Comparison of ENCODE assay signal across 2 cellular contexts in the genomic region with DNA sequence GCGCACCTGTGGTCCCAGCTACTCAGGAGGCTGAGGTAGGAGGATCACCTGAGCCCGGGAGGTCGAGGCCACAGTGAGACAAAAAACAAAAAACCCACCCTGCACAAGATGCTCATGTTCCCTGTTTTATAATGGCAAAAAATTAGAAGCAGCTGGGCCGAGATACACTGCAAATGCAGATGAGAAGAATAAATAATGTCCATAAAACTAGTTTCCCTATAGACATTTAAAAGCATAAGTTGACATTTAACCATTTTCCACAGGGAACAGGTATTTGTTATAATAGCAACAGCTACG.
TF ChIP-seq lines count a peak whose summit lies in the region.

No MANE protein-coding gene starts in this region.

TF ChIP-seq in HCT116, 20 proteins besides CTCF, POLR2A, EP300 and RAD21 (continued from another document):
- TF ChIP-seq, protein P1, sequence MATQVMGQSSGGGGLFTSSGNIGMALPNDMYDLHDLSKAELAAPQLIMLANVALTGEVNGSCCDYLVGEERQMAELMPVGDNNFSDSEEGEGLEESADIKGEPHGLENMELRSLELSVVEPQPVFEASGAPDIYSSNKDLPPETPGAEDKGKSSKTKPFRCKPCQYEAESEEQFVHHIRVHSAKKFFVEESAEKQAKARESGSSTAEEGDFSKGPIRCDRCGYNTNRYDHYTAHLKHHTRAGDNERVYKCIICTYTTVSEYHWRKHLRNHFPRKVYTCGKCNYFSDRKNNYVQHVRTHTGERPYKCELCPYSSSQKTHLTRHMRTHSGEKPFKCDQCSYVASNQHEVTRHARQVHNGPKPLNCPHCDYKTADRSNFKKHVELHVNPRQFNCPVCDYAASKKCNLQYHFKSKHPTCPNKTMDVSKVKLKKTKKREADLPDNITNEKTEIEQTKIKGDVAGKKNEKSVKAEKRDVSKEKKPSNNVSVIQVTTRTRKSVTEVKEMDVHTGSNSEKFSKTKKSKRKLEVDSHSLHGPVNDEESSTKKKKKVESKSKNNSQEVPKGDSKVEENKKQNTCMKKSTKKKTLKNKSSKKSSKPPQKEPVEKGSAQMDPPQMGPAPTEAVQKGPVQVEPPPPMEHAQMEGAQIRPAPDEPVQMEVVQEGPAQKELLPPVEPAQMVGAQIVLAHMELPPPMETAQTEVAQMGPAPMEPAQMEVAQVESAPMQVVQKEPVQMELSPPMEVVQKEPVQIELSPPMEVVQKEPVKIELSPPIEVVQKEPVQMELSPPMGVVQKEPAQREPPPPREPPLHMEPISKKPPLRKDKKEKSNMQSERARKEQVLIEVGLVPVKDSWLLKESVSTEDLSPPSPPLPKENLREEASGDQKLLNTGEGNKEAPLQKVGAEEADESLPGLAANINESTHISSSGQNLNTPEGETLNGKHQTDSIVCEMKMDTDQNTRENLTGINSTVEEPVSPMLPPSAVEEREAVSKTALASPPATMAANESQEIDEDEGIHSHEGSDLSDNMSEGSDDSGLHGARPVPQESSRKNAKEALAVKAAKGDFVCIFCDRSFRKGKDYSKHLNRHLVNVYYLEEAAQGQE (IDR thresholded peaks at IDR 0.05; ENCODE audit: low read depth) = no peak
- no peak for TF ChIP-seq SP1 (IDR thresholded peaks at IDR 0.05; ENCODE audit: low read depth)
- no peak for TF ChIP-seq SRF (IDR thresholded peaks at IDR 0.05; ENCODE audit: low read depth)
- no peak for TF ChIP-seq ZFX (IDR thresholded peaks at IDR 0.05)
- no peak for TF ChIP-seq SIN3A (IDR thresholded peaks at IDR 0.05; ENCODE audit: low read depth)
- TF ChIP-seq ZBTB33 (IDR thresholded peaks at IDR 0.05; ENCODE audit: extremely low read depth, insufficient replicate concordance, low read length) = no peak
- no peak for TF ChIP-seq TCF7L2 (IDR thresholded peaks at IDR 0.05; ENCODE audit: borderline replicate concordance, extremely low read depth, insufficient read depth, insufficient read length)
- no peak for TF ChIP-seq EZH2 (IDR thresholded peaks at IDR 0.05)
- TF ChIP-seq EGR1 (IDR thresholded peaks at IDR 0.05; ENCODE audit: low read depth) = no peak

TF ChIP-seq in WTC11, 78 proteins besides CTCF, POLR2A, EP300 and RAD21 (continued from another document):
- TF ChIP-seq ATF2 (CRISPR knock-in tag; IDR thresholded peaks at IDR 0.05; ENCODE audit: borderline replicate concordance, low read depth) (no peak), MXD4 (CRISPR knock-in tag; IDR thresholded peaks at IDR 0.05; ENCODE audit: borderline replicate concordance) (no peak), MAX (CRISPR knock-in tag; IDR thresholded peaks at IDR 0.05) (no peak; the same call in 1 of the 2 replicates), ELF4 (CRISPR knock-in tag; IDR thresholded peaks at IDR 0.05; ENCODE audit: low read depth) (no peak), CREM (CRISPR knock-in tag; IDR thresholded peaks at IDR 0.05) (no peak), ZNF219 (CRISPR knock-in tag; IDR thresholded peaks at IDR 0.05; ENCODE audit: borderline replicate concordance) (no peak), SMAD3 (CRISPR knock-in tag; IDR thresholded peaks at IDR 0.05; ENCODE audit: borderline replicate concordance) (no peak), ZMAT4 (CRISPR knock-in tag; IDR thresholded peaks at IDR 0.05) (no peak)
- TF ChIP-seq, protein P2, sequence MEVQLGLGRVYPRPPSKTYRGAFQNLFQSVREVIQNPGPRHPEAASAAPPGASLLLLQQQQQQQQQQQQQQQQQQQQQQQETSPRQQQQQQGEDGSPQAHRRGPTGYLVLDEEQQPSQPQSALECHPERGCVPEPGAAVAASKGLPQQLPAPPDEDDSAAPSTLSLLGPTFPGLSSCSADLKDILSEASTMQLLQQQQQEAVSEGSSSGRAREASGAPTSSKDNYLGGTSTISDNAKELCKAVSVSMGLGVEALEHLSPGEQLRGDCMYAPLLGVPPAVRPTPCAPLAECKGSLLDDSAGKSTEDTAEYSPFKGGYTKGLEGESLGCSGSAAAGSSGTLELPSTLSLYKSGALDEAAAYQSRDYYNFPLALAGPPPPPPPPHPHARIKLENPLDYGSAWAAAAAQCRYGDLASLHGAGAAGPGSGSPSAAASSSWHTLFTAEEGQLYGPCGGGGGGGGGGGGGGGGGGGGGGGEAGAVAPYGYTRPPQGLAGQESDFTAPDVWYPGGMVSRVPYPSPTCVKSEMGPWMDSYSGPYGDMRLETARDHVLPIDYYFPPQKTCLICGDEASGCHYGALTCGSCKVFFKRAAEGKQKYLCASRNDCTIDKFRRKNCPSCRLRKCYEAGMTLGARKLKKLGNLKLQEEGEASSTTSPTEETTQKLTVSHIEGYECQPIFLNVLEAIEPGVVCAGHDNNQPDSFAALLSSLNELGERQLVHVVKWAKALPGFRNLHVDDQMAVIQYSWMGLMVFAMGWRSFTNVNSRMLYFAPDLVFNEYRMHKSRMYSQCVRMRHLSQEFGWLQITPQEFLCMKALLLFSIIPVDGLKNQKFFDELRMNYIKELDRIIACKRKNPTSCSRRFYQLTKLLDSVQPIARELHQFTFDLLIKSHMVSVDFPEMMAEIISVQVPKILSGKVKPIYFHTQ (CRISPR knock-in tag; IDR thresholded peaks at IDR 0.05) = no peak
TF ChIP-seq in WTC11: peak in this region for 0.
